In genomic region chr4:168719725-168720124, GRCh38 we compare ENCODE assay signal across 1 cellular context.
TF ChIP-seq lines count a peak whose summit lies in the region.

No MANE protein-coding gene starts in this region.

TF ChIP-seq in SK-N-SH, 30 proteins besides CTCF, POLR2A, EP300 and RAD21 (continued from another document):
- no peak for TF ChIP-seq USF1 (IDR thresholded peaks at IDR 0.05; ENCODE audit: borderline replicate concordance, low read depth)
